ENCODE assay signal across 26 cellular contexts in the genomic region with DNA sequence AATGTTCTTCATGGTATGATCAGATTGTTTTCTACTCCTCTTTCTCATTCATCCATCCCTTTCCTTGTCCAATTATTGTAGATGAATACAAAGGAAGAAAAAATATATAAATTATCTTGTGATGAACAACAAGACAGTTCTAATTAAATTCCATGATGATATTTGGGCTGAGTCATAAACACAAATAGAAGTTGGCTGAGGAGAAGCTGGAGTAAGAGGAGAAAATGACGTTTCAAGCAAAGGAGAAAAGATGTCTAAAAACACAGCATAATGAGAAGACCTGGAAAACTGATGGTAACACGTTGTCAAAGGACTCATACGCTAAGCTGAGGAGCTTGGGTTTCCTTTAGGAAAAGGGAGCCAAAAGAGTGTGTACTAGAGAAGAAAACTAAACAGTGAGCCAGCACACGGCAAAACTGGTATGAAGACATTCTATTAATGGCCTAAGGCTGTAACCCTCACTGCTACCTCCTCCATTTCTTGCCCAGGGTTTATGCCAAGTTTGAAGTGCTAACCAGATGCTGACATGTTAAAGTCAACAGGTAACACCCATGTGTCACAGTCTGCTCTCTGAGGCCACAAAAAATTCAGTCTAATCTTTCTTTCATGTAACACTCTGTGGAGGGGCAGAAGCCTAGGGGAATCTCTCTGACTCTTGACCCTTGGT. TPM values are rescaled to one million over a fixed set of nuclear protein-coding genes. Genes with fewer than 3 reads are reported as not detected.
A peak's percentile ranks its signal among the peaks of the same experiment; 100 is the strongest.
DNase-seq lines count a peak whose midpoint lies in the region; ATAC-seq, FAIRE-seq and TF ChIP-seq lines count a peak whose summit lies in the region.
"Had no signal": no experiment of that assay in that cellular context is flagged by ENCODE, and none has a peak within 500 bp of the region (broad histone marks: within the 10 kb centered on the region; RNA-seq: fewer than 3 reads in every experiment).

No MANE protein-coding gene starts in this region.

- no peak for ATAC-seq in K562
- ATAC-seq in gastrocnemius medialis, result peak; percentile 63 to 69
- no peak for ATAC-seq in GM21619 (IDR thresholded peaks at IDR 0.05; ENCODE audit: unreplicated experiment)
- ATAC-seq: HepG2 had no signal

- peak overlapping the region; percentile 42; the same call in 1 of the 2 replicates for H2AFZ ChIP-seq in K562 (ENCODE audit: low read depth, low read length)

- H3K36me3 ChIP-seq in breast epithelium (no peaks in the 10 kb centered on the region), K562 (ENCODE audit: control insufficient read depth, insufficient read depth, low read length) (no peaks in the 10 kb centered on the region), left ventricle myocardium inferior (peaks cover 30% of the 10 kb centered on the region), gastrocnemius medialis (no peaks in the 10 kb centered on the region)
- H3K36me3 ChIP-seq: SJCRH30 had no signal

- no peaks in the 10 kb centered on the region for H3K79me2 ChIP-seq in K562 (ENCODE audit: control insufficient read depth, insufficient read depth, low read length)

- FAIRE-seq in K562 (lab: Jason Lieb, UNC), result no peak
- FAIRE-seq: HepG2 had no signal

- WGBS in K562 (ENCODE audit: insufficient coverage, low coverage, missing lambda C conversion rate), result 29% methylated on average over 4 of the region's 4 CpGs

- H3K4me3 ChIP-seq in breast epithelium (no peak overlapping the region), K562 (no peak overlapping the region), left ventricle myocardium inferior (no peak overlapping the region), gastrocnemius medialis (no peak overlapping the region)
- H3K4me3 ChIP-seq: BLaER1 treated with 17β-estradiol and CSF1 and Interleukin-3, amounts not matched to agents 10 nM and 100 nM; SJCRH30 had no signal

- no peaks in the 10 kb centered on the region for H3K9me1 ChIP-seq in K562 (ENCODE audit: control insufficient read depth, insufficient read depth, low read length)

- TF ChIP-seq POLR2A in breast epithelium (IDR thresholded peaks at IDR 0.05) (no peak), K562 (conservative IDR thresholded peaks at IDR 0.05) (no peak), gastrocnemius medialis (IDR thresholded peaks at IDR 0.05) (no peak)

- no peak overlapping the region for H3K4me2 ChIP-seq in K562 (ENCODE audit: insufficient read depth, low read length)
- H3K4me2 ChIP-seq: BLaER1 treated with 17β-estradiol and CSF1 and Interleukin-3, amounts not matched to agents 10 nM and 100 nM had no signal

- no peak overlapping the region for H3K9ac ChIP-seq in K562 (ENCODE audit: insufficient read depth in 1 of 2, low read depth in 2 of 2, low read length in 2 of 2)
- H3K9ac ChIP-seq: BLaER1 treated with 17β-estradiol and CSF1 and Interleukin-3, amounts not matched to agents 10 nM and 100 nM had no signal

- no peak for TF ChIP-seq RAD21 in K562 (CRISPR knock-in tag; conservative IDR thresholded peaks at IDR 0.05 in 1 of 2, IDR thresholded peaks at IDR 0.05 in 1 of 2)

- H4K20me1 ChIP-seq in K562 (replicated peaks; ENCODE audit: control insufficient read depth, insufficient read depth, low read length), result no peaks in the 10 kb centered on the region
- H4K20me1 ChIP-seq: BLaER1 treated with 17β-estradiol and CSF1 and Interleukin-3, amounts not matched to agents 10 nM and 100 nM had no signal

- no peak for TF ChIP-seq EP300 in K562 (IDR thresholded peaks at IDR 0.05; ENCODE audit: low read length)

- POLR2A ChIA-PET in K562 (lab: Yijun Ruan, JAX), result interaction anchor here (0.6 to 1.8 kb wide), 4 partner anchors 9 to 12 kb away, joined by 3 to 6 read pairs (median 3); no protein-coding TSS in a partner anchor

- in situ Hi-C loops in T47D (cut with HindIII; ENCODE audit: low pct_unique_long_range_greater_than_20kb, low sequenced_read_pairs) (no loop called here), K562 (cut with MboI) (no loop called here), gastrocnemius medialis (cut with MboI; ENCODE audit: low sequenced_read_pairs in 4 of 4) (no loop called here)

- CTCF ChIA-PET in K562 (lab: Yijun Ruan, JAX; ENCODE audit: low intra/inter-chr PET ratio), result no interaction called here

- H3K4me1 ChIP-seq in breast epithelium (no peaks in the 10 kb centered on the region), K562 (replicated peaks in 1 of 2; ENCODE audit: control insufficient read depth in 2 of 2, insufficient read depth in 2 of 2, low read length in 2 of 2) (no peaks in the 10 kb centered on the region), left ventricle myocardium inferior (peaks cover 16% of the 10 kb centered on the region), gastrocnemius medialis (peaks cover 9 to 12% of the 10 kb centered on the region in 2 donors)
- H3K4me1 ChIP-seq: BLaER1 treated with 17β-estradiol and CSF1 and Interleukin-3, amounts not matched to agents 10 nM and 100 nM; SJCRH30 had no signal

- TF ChIP-seq CTCF in breast epithelium (IDR thresholded peaks at IDR 0.05) (no peak), K562 (IDR thresholded peaks at IDR 0.05 in 2 of 3, conservative IDR thresholded peaks at IDR 0.05 in 1 of 3; ENCODE audit: insufficient read depth in 2 of 3, low read depth in 1 of 3, low read length in 3 of 3) (no peak), left ventricle myocardium inferior (IDR thresholded peaks at IDR 0.05; ENCODE audit: borderline replicate concordance) (no peak), gastrocnemius medialis (IDR thresholded peaks at IDR 0.05 in 4 of 5, conservative IDR thresholded peaks at IDR 0.05 in 1 of 5) (no peak)

- intact Hi-C loops in breast epithelium (cut with DNase I; ENCODE audit: low total_unique reads), result no loop called here
- intact Hi-C loops in K562 (cut with micrococcal nuclease), result no loop called here
- intact Hi-C loops in left ventricle myocardium inferior (cut with micrococcal nuclease), result no loop called here
- intact Hi-C loops in gastrocnemius medialis (cut with DNase I; ENCODE audit: low total_unique reads), result no loop called here

- H3K9me3 ChIP-seq in breast epithelium (no peaks in the 10 kb centered on the region), K562 (replicated peaks; ENCODE audit: control insufficient read depth, insufficient read depth, low read depth, low read length) (no peaks in the 10 kb centered on the region), left ventricle myocardium inferior (replicated peaks) (no peaks in the 10 kb centered on the region), gastrocnemius medialis (no peaks in the 10 kb centered on the region)
- H3K9me3 ChIP-seq: BLaER1 treated with 17β-estradiol and CSF1 and Interleukin-3, amounts not matched to agents 10 nM and 100 nM; SJCRH30 had no signal

- no peaks in the 10 kb centered on the region for H3K27me3 ChIP-seq in breast epithelium
- H3K27me3 ChIP-seq in K562 (ENCODE audit: control insufficient read depth in 2 of 2, insufficient read depth in 2 of 2, low read length in 2 of 2), result no peaks in the 10 kb centered on the region
- H3K27me3 ChIP-seq in left ventricle myocardium inferior (ENCODE audit: low read depth), result no peaks in the 10 kb centered on the region
- no peaks in the 10 kb centered on the region for H3K27me3 ChIP-seq in gastrocnemius medialis
- H3K27me3 ChIP-seq: BLaER1 treated with 17β-estradiol and CSF1 and Interleukin-3, amounts not matched to agents 10 nM and 100 nM; SJCRH30 had no signal

- H3K27ac ChIP-seq in breast epithelium, result no peak overlapping the region
- H3K27ac ChIP-seq in K562 (ENCODE audit: extremely low read depth, low read depth, low read length), result no peak overlapping the region
- H3K27ac ChIP-seq in left ventricle myocardium inferior (replicated peaks), result peak overlapping the region; percentile 58
- peak overlapping the region; percentile 50 to 61 (median 52) for H3K27ac ChIP-seq in gastrocnemius medialis
- H3K27ac ChIP-seq: BLaER1 treated with 17β-estradiol and CSF1 and Interleukin-3, amounts not matched to agents 10 nM and 100 nM; RWPE1; SJCRH30 had no signal

- DNase-seq in T47D (ENCODE audit: low read depth in 1 of 2, low spot score in 1 of 2) (peak; percentile 19 to 82), breast epithelium (ENCODE audit: low spot score in 2 of 2) (no peak), K562 (ENCODE audit: extremely low read depth in 1 of 4, low spot score in 3 of 4) (no peak), left ventricle myocardium inferior (no peak), gastrocnemius medialis (no peak), SKM-1 treated with dmso at 0.1 percent for 144 hours (lab: John Stamatoyannopoulos, UW; ENCODE audit: unreplicated experiment) (no peak), cerebellum (ENCODE audit: low spot score) (no peak)
- DNase-seq: 8988T; Calu3; CD4-positive, alpha-beta memory T cell; DMS53; GDM1; H7; HFFc6; KG1; NCI-H1092 treated with DMSO at 0.1 percent for 48 hours; NCI-H146; NCI-H2029 treated with DMSO at 0.1 percent for 48 hours; NCI-H345; NCI-H774; NK-92 treated with Interleukin-12 subunit alpha and Interleukin-12 subunit beta, amount 100 ng/mL, for 24 hours; SJCRH30 had no signal

- no TSS peak for BruUV-seq in K562 (replicated peaks; lab: Mats Ljungman, UMichigan)

TF ChIP-seq in K562, 482 proteins besides CTCF, POLR2A, EP300 and RAD21:
- no peak for TF ChIP-seq ZNF76 (CRISPR knock-in tag; IDR thresholded peaks at IDR 0.05; ENCODE audit: borderline replicate concordance)
- TF ChIP-seq ZNF217 (CRISPR knock-in tag; IDR thresholded peaks at IDR 0.05), result no peak
- TF ChIP-seq ZNF316 (IDR thresholded peaks at IDR 0.05), result no peak
- no peak for TF ChIP-seq ZFX (CRISPR knock-in tag; IDR thresholded peaks at IDR 0.05)

RNA-seq across cellular contexts. Expression of gene ZFAND4, which starts 26.1 kb away (rescaled TPM):
- total RNA-seq in breast epithelium (10 to 100 TPM; 15.2 to 42.1 (median 29.8) TPM), K562 (2014; rRNA removed) (0.82 and 1.2 TPM in 2 replicates), K562 (2014; rRNA removed; fragmentation: Illumina TruSeq; extraction: Trizol) (1.8 and 2.0 TPM in 2 replicates), K562 (2015; rRNA removed; fragmentation: Illumina TruSeq; extraction: Trizol) (2.5 and 3.0 TPM in 2 replicates), K562 (2021) (2.1 and 2.9 TPM in 2 replicates), left ventricle myocardium inferior (11.1 TPM), gastrocnemius medialis (10 to 100 TPM in 2 of 4 donors, 1 to 10 TPM in 2; 6.4 to 15.0 (median 12.3) TPM), cerebellum (28.1 TPM)
- total RNA-seq in K562 (2011; cell fraction: chromatin; rRNA removed; ENCODE audit: low replicate concordance), result 2.3 and 6.4 TPM in 2 replicates
- 1.8 and 2.0 TPM in 2 replicates for total RNA-seq in K562 (2011; cell fraction: nucleolus; rRNA removed)
- total RNA-seq in K562 (2011; cell fraction: nucleoplasm; rRNA removed), result 1.2 and 3.3 TPM in 2 replicates
- polyA plus RNA-seq in K562 (2011; rRNA removed) (0.03 and 0.53 TPM in 2 replicates), K562 (2014; fragmentation: Illumina TruSeq; extraction: Trizol) (1.3 and 1.5 TPM in 2 replicates), K562 (2014; fragmentation: Nextera tagmentation; extraction: Ambion mirVana) (under 1 TPM; 0.42 to 0.73 TPM), K562 (2014; rRNA removed) (0.92 and 2.6 TPM in 2 replicates)
- 0.18 TPM in 1 of 2 replicates, not detected in the other for polyA plus RNA-seq in K562 (2011; cell fraction: cytosol; rRNA removed)
- polyA plus RNA-seq in K562 (2011; cell fraction: nucleus; rRNA removed), result 0.08 and 0.47 TPM in 2 replicates
- 1.3 and 1.5 TPM in 2 replicates for polyA plus RNA-seq in K562 (2012)
- 0.09 and 1.2 TPM in 2 replicates for polyA minus RNA-seq in K562 (2011; rRNA and poly(A)+ RNA removed)
- not detected in 2 replicates for polyA minus RNA-seq in K562 (2011; cell fraction: cytosol; rRNA and poly(A)+ RNA removed)
- polyA minus RNA-seq in K562 (2011; cell fraction: nucleus; rRNA and poly(A)+ RNA removed), result 1.1 TPM in 1 of 2 replicates, not detected in the other

Comparison
In these comparisons a context has a peak if more than half of its experiments do, and no peak if none do; other contexts are left out.
1. DNase-seq: peak in T47D (2 of 2); none in breast epithelium (0 of 2), K562 (0 of 4), left ventricle myocardium inferior (single experiment), gastrocnemius medialis (0 of 2), SKM-1 treated with dmso at 0.1 percent for 144 hours (single experiment) and cerebellum (single experiment).
2. H3K27ac ChIP-seq: peak in left ventricle myocardium inferior (single experiment) and gastrocnemius medialis (4 of 4); none in breast epithelium (0 of 2) and K562 (single experiment).
3. ATAC-seq: peak in gastrocnemius medialis (2 of 2); none in K562 (single experiment) and GM21619 (single experiment).